Comparison of ENCODE assay signal across 1 cellular context in genomic region chr6:51494342-51494741, GRCh38.
TF ChIP-seq lines count a peak whose summit lies in the region.

No MANE protein-coding gene starts in this region.

TF ChIP-seq in GM12878, 131 proteins besides CTCF, POLR2A, EP300 and RAD21:
- TF ChIP-seq PBX3 (IDR thresholded peaks at IDR 0.05; ENCODE audit: insufficient replicate concordance, low read depth, low read length), result no peak
- TF ChIP-seq MTA3 (IDR thresholded peaks at IDR 0.05; ENCODE audit: borderline replicate concordance, low read length), result no peak
- TF ChIP-seq NFYA (IDR thresholded peaks at IDR 0.05; ENCODE audit: borderline replicate concordance, low read depth, low read length), result no peak
- no peak for TF ChIP-seq ASH2L (IDR thresholded peaks at IDR 0.05; ENCODE audit: borderline replicate concordance, low read depth)
- TF ChIP-seq PAX8 (IDR thresholded peaks at IDR 0.05), result no peak
- TF ChIP-seq TBL1XR1 (IDR thresholded peaks at IDR 0.05; ENCODE audit: low read depth, low read length), result no peak
